Comparison of ENCODE assay signal across 10 cellular contexts in the genomic region with DNA sequence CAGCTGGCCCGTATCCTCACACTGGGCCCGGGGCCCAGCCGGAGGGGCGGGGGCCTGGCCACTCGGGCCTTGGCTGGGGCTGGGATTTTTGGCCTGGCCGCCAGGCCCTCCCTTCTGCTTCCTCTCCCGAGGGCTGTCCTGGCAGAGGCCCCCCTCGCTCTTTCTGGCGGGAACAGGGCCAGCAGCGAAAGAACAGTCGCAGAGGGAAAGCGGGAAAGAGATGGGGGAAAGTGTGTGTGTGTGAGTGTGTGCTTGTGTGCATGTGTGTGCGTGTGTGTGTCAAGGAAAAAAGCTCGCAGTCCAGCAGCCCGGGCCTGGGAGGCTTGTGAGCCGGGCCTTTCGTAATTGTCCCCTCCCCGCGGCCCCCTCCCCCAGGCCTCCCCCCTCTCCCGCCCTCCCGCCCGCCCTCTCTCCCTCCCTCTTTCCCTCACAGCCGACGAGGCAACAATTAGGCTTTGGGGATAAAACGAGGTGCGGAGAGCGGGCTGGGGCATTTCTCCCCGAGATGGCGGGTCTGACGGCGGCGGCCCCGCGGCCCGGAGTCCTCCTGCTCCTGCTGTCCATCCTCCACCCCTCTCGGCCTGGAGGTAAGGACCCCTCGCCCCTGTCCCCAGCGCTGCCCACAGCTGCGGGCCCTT. TPM values are rescaled to one million over a fixed set of nuclear protein-coding genes. Genes with fewer than 3 reads are reported as not detected.
DNase-seq lines count a peak whose midpoint lies in the region; ATAC-seq, FAIRE-seq and TF ChIP-seq lines count a peak whose summit lies in the region.
"Had no signal": no experiment of that assay in that cellular context is flagged by ENCODE, and none has a peak within 500 bp of the region (broad histone marks: within the 10 kb centered on the region; RNA-seq: fewer than 3 reads in every experiment).

ELN (plus strand) TSS at position 491 of the 638 bp plus-strand sequence; CDS start at position 506, 15 bp downstream.

- H3K4me1 ChIP-seq in muscle layer of colon (ENCODE audit: insufficient read depth, low read length) (peaks cover 52% of the 10 kb centered on the region), upper lobe of left lung (peaks cover 37 to 64% (median 48%) of the 10 kb centered on the region in 4 donors)

- H3K36me3 ChIP-seq in muscle layer of colon (ENCODE audit: insufficient read depth, low read length) = no peaks in the 10 kb centered on the region
- no peaks in the 10 kb centered on the region for H3K36me3 ChIP-seq in upper lobe of left lung

- H3K9ac ChIP-seq in muscle layer of colon (ENCODE audit: low read length) = peak within 1 kb of the TSS; percentile 72

- DNase-seq in DMS 273 (lab: John Stamatoyannopoulos, UW; ENCODE audit: unreplicated experiment) (peak; percentile 73), DMS 273 treated with DMSO at 0.1 percent for 48 hours (lab: John Stamatoyannopoulos, UW) (no peak), fibroblast of gingiva (ENCODE audit: low read depth) (peak; percentile 66), upper lobe of left lung (peak; percentile 61 to 90), RCC 7860 (ENCODE audit: low spot score) (no peak)
- no peak for DNase-seq in activated effector memory CD4-positive, alpha-beta T cell treated with Interleukin-2 at 50 U/mL for 16 hours
- DNase-seq: activated CD4-positive, alpha-beta T cell treated with anti-CD3 and anti-CD28 coated beads for 4 hours had no signal

- no peak for TF ChIP-seq POLR2A in upper lobe of left lung (IDR thresholded peaks at IDR 0.05)

- H3K4me3 ChIP-seq in muscle layer of colon (ENCODE audit: low read depth in 1 of 2, low read length in 2 of 2) (peak within 1 kb of the TSS; percentile 81 to 91), upper lobe of left lung (peak within 1 kb of the TSS; percentile 19 to 57 (median 46))

- H3K9me3 ChIP-seq in muscle layer of colon (ENCODE audit: low read length) = no peaks in the 10 kb centered on the region
- no peaks in the 10 kb centered on the region for H3K9me3 ChIP-seq in upper lobe of left lung

- H3K27me3 ChIP-seq in muscle layer of colon (ENCODE audit: control insufficient read depth in 1 of 2, insufficient read depth in 2 of 2, low read length in 2 of 2) (no peaks in the 10 kb centered on the region), upper lobe of left lung (peaks cover 0 to 7% (median 0%) of the 10 kb centered on the region in 4 donors)

- FAIRE-seq in RCC 7860 (lab: Jason Lieb, UNC) = no peak

- TF ChIP-seq CTCF in upper lobe of left lung (IDR thresholded peaks at IDR 0.05) = no peak

- H3K27ac ChIP-seq in muscle layer of colon (ENCODE audit: low read depth, low read length) (peak within 1 kb of the TSS; percentile 89), upper lobe of left lung (peak within 1 kb of the TSS; percentile 71 to 87 (median 84))
- H3K27ac ChIP-seq: 22Rv1 had no signal

- TF ChIP-seq EP300 in upper lobe of left lung (IDR thresholded peaks at IDR 0.05) = no peak

- 3 to 6% methylated on average over 9 to 20 of the region's 39 CpGs for WGBS in upper lobe of left lung, 2 donors

- peak; percentile 69 to 84 for ATAC-seq in upper lobe of left lung (ENCODE audit: low FRiP score in 2 of 2)
- ATAC-seq in GM19455 (IDR thresholded peaks at IDR 0.05; ENCODE audit: unreplicated experiment) = no peak

RNA-seq across cellular contexts. Expression of gene ELN, which starts in this region (rescaled TPM):
- total RNA-seq in upper lobe of left lung = 100 to 1,000 TPM in 5 of 6 donors, 10 to 100 TPM in 1; 24.4 to 582 (median 229) TPM

Comparison
In these comparisons a context has a peak if more than half of its experiments do, and no peak if none do; other contexts are left out.
1. DNase-seq: peak in DMS 273 (single experiment), fibroblast of gingiva (single experiment) and upper lobe of left lung (2 of 2); none in DMS 273 treated with DMSO at 0.1 percent for 48 hours (single experiment), RCC 7860 (single experiment) and activated effector memory CD4-positive, alpha-beta T cell treated with Interleukin-2 at 50 U/mL for 16 hours (single experiment).